ENCODE assay signal across 12 cellular contexts in genomic region chr17:15981208-15981607, GRCh38. TPM values are rescaled to one million over a fixed set of nuclear protein-coding genes. Genes with fewer than 3 reads are reported as not detected.
A peak's percentile ranks its signal among the peaks of the same experiment; 100 is the strongest.
DNase-seq lines count a peak whose midpoint lies in the region; ATAC-seq, FAIRE-seq and TF ChIP-seq lines count a peak whose summit lies in the region.
"Had no signal": no experiment of that assay in that cellular context is flagged by ENCODE, and none has a peak within 500 bp of the region (broad histone marks: within the 10 kb centered on the region; RNA-seq: fewer than 3 reads in every experiment).

No MANE protein-coding gene starts in this region.

- H3K4me1 ChIP-seq in HUES6 (ENCODE audit: control insufficient read depth, insufficient read depth, low read length) (peaks cover 11% of the 10 kb centered on the region), ascending aorta (no peaks in the 10 kb centered on the region)

- H3K9me3 ChIP-seq in HUES6 (ENCODE audit: control insufficient read depth, insufficient read depth, low read depth, low read length) (no peaks in the 10 kb centered on the region), ascending aorta (no peaks in the 10 kb centered on the region)
- H3K9me3 ChIP-seq: spleen had no signal

- H3K4me1 Mint-ChIP-seq in chondrocyte (ENCODE audit: low read depth) = peaks cover 23% of the 10 kb centered on the region

- no peaks in the 10 kb centered on the region for H3K27me3 Mint-ChIP-seq in chondrocyte (ENCODE audit: low read depth)

- DNase-seq in GM12891 (ENCODE audit: insufficient read length, low spot score) = peak; percentile 30
- no peak for DNase-seq in chondrocyte (ENCODE audit: low spot score)
- no peak for DNase-seq in NCI-H2107 (lab: John Stamatoyannopoulos, UW)
- no peak for DNase-seq in DMS153 (lab: John Stamatoyannopoulos, UW)
- DNase-seq in ascending aorta (ENCODE audit: low spot score in 2 of 2) = no peak
- DNase-seq: activated gamma-delta T cell, head of caudate nucleus, NCI-H345, spleen had no signal

- peaks cover 77% of the 10 kb centered on the region for H3K36me3 ChIP-seq in HUES6 (ENCODE audit: control insufficient read depth, insufficient read depth, low read length)
- peaks cover 40 to 63% of the 10 kb centered on the region in 2 donors for H3K36me3 ChIP-seq in ascending aorta

- FAIRE-seq in GM12891 (lab: Jason Lieb, UNC) = peak; percentile 66

- H3K27me3 ChIP-seq in HUES6 (ENCODE audit: control insufficient read depth, insufficient read depth, low read length) (no peaks in the 10 kb centered on the region), ascending aorta (no peaks in the 10 kb centered on the region)
- H3K27me3 ChIP-seq: spleen had no signal

- peak overlapping the region; percentile 17 for H3K27ac Mint-ChIP-seq in chondrocyte (ENCODE audit: unreplicated experiment)

- H3K4me3 Mint-ChIP-seq in chondrocyte (ENCODE audit: unreplicated experiment) = no peak overlapping the region

- intact Hi-C loops in ascending aorta (cut with DNase I) = no loop called here

- H3K9ac ChIP-seq in HUES6 (ENCODE audit: low read length) = no peak overlapping the region

- H3K27ac ChIP-seq in HUES6 (ENCODE audit: low read depth, low read length) = peak overlapping the region; percentile 69; the same call in 1 of the 2 replicates
- H3K27ac ChIP-seq in ascending aorta = no peak overlapping the region
- H3K27ac ChIP-seq: spleen had no signal

- H3K4me3 ChIP-seq in HUES6 (ENCODE audit: low read depth, low read length) = no peak overlapping the region
- no peak overlapping the region for H3K4me3 ChIP-seq in ascending aorta
- H3K4me3 ChIP-seq: spleen had no signal

- H3K36me3 Mint-ChIP-seq in chondrocyte (ENCODE audit: low read depth) = peaks cover 18% of the 10 kb centered on the region

- no peaks in the 10 kb centered on the region for H3K9me3 Mint-ChIP-seq in chondrocyte (ENCODE audit: low read depth)

- no peak for TF ChIP-seq CTCF in chondrocyte (IDR thresholded peaks at IDR 0.05)
- TF ChIP-seq CTCF in ascending aorta (IDR thresholded peaks at IDR 0.05) = no peak

- no peak for TF ChIP-seq POLR2A in GM12891 (IDR thresholded peaks at IDR 0.05; ENCODE audit: low read depth, low read length)

- ATAC-seq in GM21423 (IDR thresholded peaks at IDR 0.05; ENCODE audit: unreplicated experiment) (peak; percentile 88), GM19397 (IDR thresholded peaks at IDR 0.05; ENCODE audit: unreplicated experiment) (no peak)

TF ChIP-seq in GM12891, 5 proteins besides CTCF, POLR2A, EP300 and RAD21:
- peak; percentile 87 for TF ChIP-seq SPI1 (IDR thresholded peaks at IDR 0.05; ENCODE audit: low read depth, low read length)
- TF ChIP-seq POU2F2 (IDR thresholded peaks at IDR 0.05; ENCODE audit: low read depth, low read length) = 0 out of 2 replicates have a peak, but pooled peaks have one; percentile 45
- TF ChIP-seq TAF1 (IDR thresholded peaks at IDR 0.05; ENCODE audit: low read depth, low read length) = no peak
- TF ChIP-seq PAX5 (IDR thresholded peaks at IDR 0.05; ENCODE audit: insufficient read depth, low read length, severe bottlenecking) = no peak

RNA-seq across cellular contexts. Expression of gene ZSWIM7, which starts 18.3 kb away (rescaled TPM):
- polyA plus RNA-seq in GM12891 (2012; ENCODE audit: low read depth, missing spikeins) = 10.2 TPM
- total RNA-seq in chondrocyte (16.7 to 18.7 TPM (median 18.2 TPM) in 3 replicates), ascending aorta (0.75 TPM)

RNA-seq across cellular contexts. Expression of gene TTC19, which starts 18.4 kb away (rescaled TPM):
- polyA plus RNA-seq in GM12891 (2012; ENCODE audit: low read depth, missing spikeins) = 16.2 TPM
- total RNA-seq in chondrocyte (22.9 to 28.3 TPM (median 23.7 TPM) in 3 replicates), ascending aorta (158 TPM)

RNA-seq across cellular contexts. Expression of gene ADORA2B, which starts 36.3 kb away (rescaled TPM):
- 0.50 TPM for polyA plus RNA-seq in GM12891 (2012; ENCODE audit: low read depth, missing spikeins)
- total RNA-seq in chondrocyte (4.6 to 9.7 TPM (median 9.6 TPM) in 3 replicates), ascending aorta (not detected)

Comparison
In these comparisons a context has a peak if more than half of its experiments do, and no peak if none do; other contexts are left out.
1. RNA of gene ZSWIM7, which starts 18.3 kb away (total RNA-seq): 16.7 to 18.7 TPM in chondrocyte; 0.75 TPM in ascending aorta (single experiment); every median in the first group is over 10 times any median in the second.